ENCODE assay signal across 24 cellular contexts in the genomic region with DNA sequence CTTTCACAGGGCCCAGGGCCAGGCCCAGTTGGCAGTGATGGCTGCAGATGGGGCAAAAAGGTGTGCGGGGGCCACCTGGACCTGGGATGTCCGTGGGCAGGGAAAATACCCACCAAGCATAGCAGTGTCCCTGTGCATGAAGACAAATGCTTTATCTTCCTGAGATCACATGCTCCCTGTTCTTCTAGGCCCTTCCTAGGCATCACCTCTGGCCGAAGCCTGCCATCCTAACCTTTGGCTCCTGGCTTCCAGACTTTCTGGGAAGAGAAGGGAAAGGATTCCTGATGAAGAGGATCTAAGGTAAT.
A peak's percentile ranks its signal among the peaks of the same experiment; 100 is the strongest.
DNase-seq lines count a peak whose midpoint lies in the region; ATAC-seq and TF ChIP-seq lines count a peak whose summit lies in the region.
"Had no signal": no experiment of that assay in that cellular context is flagged by ENCODE, and none has a peak within 500 bp of the region (broad histone marks: within the 10 kb centered on the region; RNA-seq: fewer than 3 reads in every experiment).

No MANE protein-coding gene starts in this region.

- peak overlapping the region in 3 of 5 donors; percentile 53 to 83 (median 83) for H3K27ac ChIP-seq in adrenal gland
- H3K27ac ChIP-seq in endodermal cell (ENCODE audit: low read depth, low read length) = no peak overlapping the region
- no peak overlapping the region for H3K27ac ChIP-seq in lower lobe of right lung
- H3K27ac ChIP-seq in sigmoid colon = no peak overlapping the region
- H3K27ac ChIP-seq: A549; BLaER1 treated with 17β-estradiol and CSF1 and Interleukin-3, amounts not matched to agents 10 nM and 100 nM; SK-N-MC had no signal

- no peak overlapping the region for H3K27ac Mint-ChIP-seq in endodermal cell
- H3K27ac Mint-ChIP-seq in effector memory CD8-positive, alpha-beta T cell = peak overlapping the region in 1 of 2 donors; percentile 41
- H3K27ac Mint-ChIP-seq: CD4-positive, alpha-beta T cell had no signal

- no peak for ATAC-seq in lower lobe of right lung
- ATAC-seq in GM21360 (IDR thresholded peaks at IDR 0.05; ENCODE audit: unreplicated experiment) = no peak
- no peak for ATAC-seq in effector memory CD8-positive, alpha-beta T cell (replicated peaks)
- ATAC-seq: A549 had no signal

- H3K4me1 ChIP-seq in adrenal gland (replicated peaks in 1 of 2) (peaks cover 25 to 48% of the 10 kb centered on the region in 2 donors), endodermal cell (ENCODE audit: control insufficient read depth, insufficient read depth, low read length) (peaks cover 9% of the 10 kb centered on the region), lower lobe of right lung (peaks cover 14% of the 10 kb centered on the region), sigmoid colon (no peaks in the 10 kb centered on the region)
- H3K4me1 ChIP-seq: A549; BLaER1 treated with 17β-estradiol and CSF1 and Interleukin-3, amounts not matched to agents 10 nM and 100 nM had no signal

- H3K36me3 ChIP-seq in adrenal gland (replicated peaks in 1 of 2) = no peaks in the 10 kb centered on the region
- H3K36me3 ChIP-seq in endodermal cell (ENCODE audit: control insufficient read depth, insufficient read depth, low read length) = no peaks in the 10 kb centered on the region
- H3K36me3 ChIP-seq in lower lobe of right lung = no peaks in the 10 kb centered on the region
- H3K36me3 ChIP-seq in sigmoid colon = no peaks in the 10 kb centered on the region
- H3K36me3 ChIP-seq: BLaER1 treated with 17β-estradiol and CSF1 and Interleukin-3, amounts not matched to agents 10 nM and 100 nM; MG63 had no signal

- no peak overlapping the region for H3K9ac ChIP-seq in endodermal cell (ENCODE audit: extremely low read depth, low read length, poor library complexity, severe bottlenecking)
- H3K9ac ChIP-seq: BLaER1 treated with 17β-estradiol and CSF1 and Interleukin-3, amounts not matched to agents 10 nM and 100 nM had no signal

- intact Hi-C loops in adrenal gland (cut with DNase I) (loop anchor here in 1 of 2 donors (10.0 kb wide), 1 partner anchor 89 kb away; no protein-coding TSS in a partner anchor), lower lobe of right lung (cut with DNase I) (no loop called here), sigmoid colon (cut with DNase I) (no loop called here)

- H3K4me1 Mint-ChIP-seq in endodermal cell = peaks cover 14% of the 10 kb centered on the region
- no peaks in the 10 kb centered on the region for H3K4me1 Mint-ChIP-seq in effector memory CD8-positive, alpha-beta T cell (ENCODE audit: low read depth in 2 of 2)

- no peaks in the 10 kb centered on the region for H3K9me3 ChIP-seq in adrenal gland (replicated peaks in 1 of 3)
- H3K9me3 ChIP-seq in endodermal cell (ENCODE audit: control insufficient read depth, low read length) = no peaks in the 10 kb centered on the region
- H3K9me3 ChIP-seq in lower lobe of right lung = no peaks in the 10 kb centered on the region
- H3K9me3 ChIP-seq in sigmoid colon = no peaks in the 10 kb centered on the region
- H3K9me3 ChIP-seq: A549; BLaER1 treated with 17β-estradiol and CSF1 and Interleukin-3, amounts not matched to agents 10 nM and 100 nM; MG63 had no signal

- whole genome bisulfite sequencing in adrenal gland, 4 donors = 93 to 97% (median 95%) methylated on average over 3 of the region's 3 CpGs
- WGBS in endodermal cell (ENCODE audit: insufficient coverage in 1 of 2, insufficient read length in 1 of 2), 2 experiments = 92 to 94% methylated on average over 3 of the region's 3 CpGs
- 92 to 95% methylated on average over 3 of the region's 3 CpGs for WGBS in sigmoid colon, 2 donors

- DNase-seq in adrenal gland (peak in 2 of 7 donors; percentile 9 to 31), endodermal cell (peak; percentile 21), lower lobe of right lung (peak; percentile 14), sigmoid colon (peak; percentile 13), NK-92 (lab: John Stamatoyannopoulos, UW; ENCODE audit: unreplicated experiment) (no peak), EL (no peak)
- DNase-seq in effector memory CD8-positive, alpha-beta T cell = no peak
- DNase-seq: AML-193, GOT3, HCEC 1CT, IMR-90, KG1, NCI-H1105 treated with DMSO at 0.1 percent for 48 hours, NCI-H2029 treated with DMSO at 0.1 percent for 48 hours, NCI-H446 treated with DMSO at 0.1 percent for 48 hours, NCI-H526 treated with DMSO at 0.1 percent for 48 hours, RPMI8226, SIG-M5 had no signal

- H3K36me3 Mint-ChIP-seq in endodermal cell (ENCODE audit: low read depth) = no peaks in the 10 kb centered on the region
- H3K36me3 Mint-ChIP-seq in effector memory CD8-positive, alpha-beta T cell (ENCODE audit: insufficient read depth) = no peaks in the 10 kb centered on the region

- no peaks in the 10 kb centered on the region for H3K27me3 Mint-ChIP-seq in endodermal cell (ENCODE audit: insufficient read depth)
- peaks cover 12 to 50% of the 10 kb centered on the region in 2 donors for H3K27me3 Mint-ChIP-seq in effector memory CD8-positive, alpha-beta T cell
- H3K27me3 Mint-ChIP-seq: CD4-positive, alpha-beta T cell had no signal

- no peak for TF ChIP-seq CTCF in adrenal gland (IDR thresholded peaks at IDR 0.05)
- TF ChIP-seq CTCF in endodermal cell (conservative IDR thresholded peaks at IDR 0.05) = no peak
- TF ChIP-seq CTCF in lower lobe of right lung (IDR thresholded peaks at IDR 0.05) = no peak
- no peak for TF ChIP-seq CTCF in sigmoid colon (IDR thresholded peaks at IDR 0.05)

- TF ChIP-seq EP300 in sigmoid colon (IDR thresholded peaks at IDR 0.05) = no peak

- H3K27me3 ChIP-seq in adrenal gland = no peaks in the 10 kb centered on the region
- H3K27me3 ChIP-seq in endodermal cell (ENCODE audit: control insufficient read depth, insufficient read depth, low read length, poor library complexity, severe bottlenecking) = no peaks in the 10 kb centered on the region
- H3K27me3 ChIP-seq in lower lobe of right lung (ENCODE audit: low read depth) = no peaks in the 10 kb centered on the region
- no peaks in the 10 kb centered on the region for H3K27me3 ChIP-seq in sigmoid colon
- H3K27me3 ChIP-seq: BLaER1 treated with 17β-estradiol and CSF1 and Interleukin-3, amounts not matched to agents 10 nM and 100 nM; MG63 had no signal

- TF ChIP-seq POLR2A in adrenal gland (IDR thresholded peaks at IDR 0.05) (no peak), sigmoid colon (IDR thresholded peaks at IDR 0.05) (no peak)

- no peak overlapping the region for H3K4me3 Mint-ChIP-seq in endodermal cell
- H3K4me3 Mint-ChIP-seq in effector memory CD8-positive, alpha-beta T cell = no peak overlapping the region
- H3K4me3 Mint-ChIP-seq: CD4-positive, alpha-beta T cell had no signal

- no peak overlapping the region for H3K4me3 ChIP-seq in adrenal gland
- no peak overlapping the region for H3K4me3 ChIP-seq in endodermal cell (ENCODE audit: low read length)
- H3K4me3 ChIP-seq in lower lobe of right lung = no peak overlapping the region
- no peak overlapping the region for H3K4me3 ChIP-seq in sigmoid colon
- H3K4me3 ChIP-seq: A549; BLaER1 treated with 17β-estradiol and CSF1 and Interleukin-3, amounts not matched to agents 10 nM and 100 nM; MG63; SK-N-MC had no signal

- no peaks in the 10 kb centered on the region for H3K9me3 Mint-ChIP-seq in endodermal cell
- H3K9me3 Mint-ChIP-seq in effector memory CD8-positive, alpha-beta T cell = no peaks in the 10 kb centered on the region
- H3K9me3 Mint-ChIP-seq: CD4-positive, alpha-beta T cell had no signal

Comparison
In these comparisons a context has a peak if more than half of its experiments do, and no peak if none do; other contexts are left out.
1. DNase-seq: peak in endodermal cell (single experiment), lower lobe of right lung (single experiment) and sigmoid colon (single experiment); none in effector memory CD8-positive, alpha-beta T cell (0 of 3), NK-92 (single experiment) and EL (single experiment).
2. H3K27ac ChIP-seq: peak in adrenal gland (3 of 5); none in endodermal cell (single experiment), lower lobe of right lung (single experiment) and sigmoid colon (0 of 4).